8 cellular contexts compared by ENCODE assay signal in genomic region chr15:90982135-90982534, GRCh38. TPM values are rescaled to one million over a fixed set of nuclear protein-coding genes. Genes with fewer than 3 reads are reported as not detected.
A peak's percentile ranks its signal among the peaks of the same experiment; 100 is the strongest.
DNase-seq lines count a peak whose midpoint lies in the region; ATAC-seq and TF ChIP-seq lines count a peak whose summit lies in the region.
"Had no signal": no experiment of that assay in that cellular context is flagged by ENCODE, and none has a peak within 500 bp of the region (broad histone marks: within the 10 kb centered on the region; RNA-seq: fewer than 3 reads in every experiment).

No MANE protein-coding gene starts in this region.

- intact Hi-C loops in esophagus muscularis mucosa (cut with DNase I), result no loop called here

- 92% methylated on average over 5 of the region's 5 CpGs for WGBS in esophagus muscularis mucosa

- DNase-seq in fibroblast of peridontal ligament (ENCODE audit: extremely low read depth) (peak; percentile 49), NCI-H69 (lab: John Stamatoyannopoulos, UW) (no peak), esophagus muscularis mucosa (ENCODE audit: extremely low spot score) (no peak), HK-2 (ENCODE audit: unreplicated experiment) (no peak)
- DNase-seq: cortex of kidney had no signal

- no peak for TF ChIP-seq POLR2A in esophagus muscularis mucosa (IDR thresholded peaks at IDR 0.05; ENCODE audit: low read depth)

- H3K9me3 ChIP-seq in esophagus muscularis mucosa, result no peaks in the 10 kb centered on the region

- H3K36me3 ChIP-seq in esophagus muscularis mucosa, result peaks cover 0 to 16% (median 2%) of the 10 kb centered on the region in 4 donors

- ATAC-seq in GM18858 (IDR thresholded peaks at IDR 0.05; ENCODE audit: unreplicated experiment) (peak; percentile 31), GM21717 (IDR thresholded peaks at IDR 0.05; ENCODE audit: unreplicated experiment) (peak; percentile 42)

- no peak for TF ChIP-seq RAD21 in Ishikawa (IDR thresholded peaks at IDR 0.05; ENCODE audit: low read depth)

- H3K27me3 ChIP-seq in esophagus muscularis mucosa, result no peaks in the 10 kb centered on the region

- H3K27ac ChIP-seq in esophagus muscularis mucosa (replicated peaks in 1 of 4), result no peak overlapping the region

- TF ChIP-seq EP300 in Ishikawa (IDR thresholded peaks at IDR 0.05; ENCODE audit: borderline replicate concordance) (no peak), esophagus muscularis mucosa (IDR thresholded peaks at IDR 0.05) (no peak)

- no peak overlapping the region for H3K4me3 ChIP-seq in esophagus muscularis mucosa

- no peak for TF ChIP-seq CTCF in esophagus muscularis mucosa (IDR thresholded peaks at IDR 0.05)

- H3K4me1 ChIP-seq in esophagus muscularis mucosa, result no peaks in the 10 kb centered on the region

TF ChIP-seq in Ishikawa, 13 proteins besides CTCF, POLR2A, EP300 and RAD21:
- TF ChIP-seq ZBTB7A (IDR thresholded peaks at IDR 0.05; ENCODE audit: low read depth) (no peak), TAF1 (IDR thresholded peaks at IDR 0.05; ENCODE audit: low read depth) (no peak), REST (IDR thresholded peaks at IDR 0.05; ENCODE audit: low read depth) (no peak), TCF12 (IDR thresholded peaks at IDR 0.05; ENCODE audit: low read depth) (no peak), CEBPB (IDR thresholded peaks at IDR 0.05) (peak; percentile 33; the same call in 1 of the 2 replicates)
TF ChIP-seq in Ishikawa: peak in this region for 1.

RNA-seq across cellular contexts. Expression of gene PRC1, which starts 12.2 kb away (rescaled TPM):
- total RNA-seq in esophagus muscularis mucosa, result 1 to 10 TPM; 4.0 to 5.8 (median 4.6) TPM

RNA-seq across cellular contexts. Expression of gene RCCD1, which starts 27.5 kb away (rescaled TPM):
- total RNA-seq in esophagus muscularis mucosa, result 10 to 100 TPM in 1 of 4 donors, 1 to 10 TPM in 3; 5.3 to 12.7 (median 9.2) TPM

RNA-seq across cellular contexts. Expression of gene VPS33B, which starts 40.3 kb away (rescaled TPM):
- total RNA-seq in esophagus muscularis mucosa, result 10 to 100 TPM in 2 of 4 donors, 1 to 10 TPM in 2; 9.5 to 11.4 (median 10.4) TPM

RNA-seq across cellular contexts. Expression of gene UNC45A, which starts 47.0 kb away (rescaled TPM):
- 100 to 1,000 TPM in 1 of 4 donors, 10 to 100 TPM in 3; 88.6 to 113 (median 93.2) TPM for total RNA-seq in esophagus muscularis mucosa

RNA-seq across cellular contexts. Expression of gene HDDC3, which starts 49.8 kb away (rescaled TPM):
- 1 to 10 TPM; 5.1 to 7.9 (median 6.0) TPM for total RNA-seq in esophagus muscularis mucosa
